ENCODE assay signal across 8 cellular contexts in the genomic region with DNA sequence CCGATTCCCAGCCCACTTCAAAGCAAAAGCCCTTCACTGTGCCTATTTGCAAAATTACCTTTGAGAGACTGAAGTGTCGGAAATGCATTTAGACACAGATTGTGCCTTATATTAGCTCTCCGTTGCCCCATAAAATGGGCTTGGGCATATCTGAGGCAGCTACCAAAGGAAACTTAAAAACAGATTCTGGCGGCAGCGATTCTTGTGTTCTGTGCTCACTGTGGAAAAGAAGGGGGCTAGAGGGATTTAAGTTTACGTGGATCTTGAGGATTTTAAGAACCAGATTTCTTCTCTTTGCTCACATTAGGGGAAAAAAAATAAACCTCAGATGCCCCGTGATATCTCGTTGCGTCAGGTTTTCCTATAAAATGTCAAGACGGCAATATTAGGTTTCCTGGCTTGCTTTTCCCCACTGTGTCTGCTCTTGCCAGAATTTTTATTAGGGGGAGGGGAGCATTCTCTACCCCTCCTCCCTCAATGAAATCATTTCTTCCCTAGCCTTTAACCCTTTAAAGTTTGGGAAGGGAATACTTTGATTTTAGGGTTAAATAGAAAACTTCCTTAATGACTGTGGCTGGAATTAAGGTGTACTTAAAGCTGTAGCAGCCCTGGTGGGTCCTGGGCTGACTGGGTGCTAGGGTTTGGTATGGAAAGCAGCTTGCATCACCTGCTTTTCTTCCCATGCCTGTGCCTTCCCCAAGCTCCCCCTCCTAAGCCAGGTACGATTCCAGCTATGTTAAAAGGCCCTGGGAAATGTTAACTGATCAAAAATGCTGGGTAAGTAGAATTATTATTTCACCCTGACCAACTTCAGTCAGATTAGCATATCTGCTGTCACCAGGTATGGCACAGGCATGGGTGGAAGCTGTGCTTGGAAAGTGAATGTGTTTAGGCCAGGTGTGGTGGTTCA.
DNase-seq lines count a peak whose midpoint lies in the region; ATAC-seq and TF ChIP-seq lines count a peak whose summit lies in the region.

No MANE protein-coding gene starts in this region.

- TF ChIP-seq CTCF in SK-N-SH (IDR thresholded peaks at IDR 0.05) (no peak), lower lobe of right lung (IDR thresholded peaks at IDR 0.05) (no peak)

- no peak overlapping the region for H3K4me3 Mint-ChIP-seq in stimulated activated naive B cell treated with anti-CD40 and anti-IgM and Interleukin-4, amounts not matched to agents 10 μg/mL and 1 μg/mL and 100 μg/mL, for 72 hours

- H3K9ac ChIP-seq in SK-N-SH (no peak overlapping the region), adipocyte (ENCODE audit: low read length) (peak overlapping the region; percentile 69)

- peak overlapping the region; percentile 43; the same call in 1 of the 2 replicates for H3K4me2 ChIP-seq in SK-N-SH

- no peak for TF ChIP-seq EP300 in SK-N-SH (IDR thresholded peaks at IDR 0.05; ENCODE audit: borderline replicate concordance in 1 of 2, low read depth in 1 of 2, low read length in 1 of 2)

- H3K36me3 Mint-ChIP-seq in stimulated activated naive B cell treated with anti-CD40 and anti-IgM and Interleukin-4, amounts not matched to agents 10 μg/mL and 1 μg/mL and 100 μg/mL, for 72 hours: peaks cover 8 to 16% of the 10 kb centered on the region in 2 donors

- POLR2A ChIA-PET in SK-N-SH (lab: Yijun Ruan, JAX): no interaction called here

- no peak for TF ChIP-seq RAD21 in SK-N-SH (IDR thresholded peaks at IDR 0.05; ENCODE audit: low read length)

- H4K20me1 ChIP-seq in SK-N-SH (ENCODE audit: insufficient read depth): no peaks in the 10 kb centered on the region

- no peaks in the 10 kb centered on the region for H3K9me2 ChIP-seq in SK-N-SH

- no peaks in the 10 kb centered on the region for H3K9me3 Mint-ChIP-seq in stimulated activated naive B cell treated with anti-CD40 and anti-IgM and Interleukin-4, amounts not matched to agents 10 μg/mL and 1 μg/mL and 100 μg/mL, for 72 hours

- no peaks in the 10 kb centered on the region for H3K27me3 Mint-ChIP-seq in stimulated activated naive B cell treated with anti-CD40 and anti-IgM and Interleukin-4, amounts not matched to agents 10 μg/mL and 1 μg/mL and 100 μg/mL, for 72 hours

- intact Hi-C loops in lower lobe of right lung (cut with DNase I): no loop called here

- no peak overlapping the region for H2AFZ ChIP-seq in SK-N-SH (ENCODE audit: low read depth)

- CTCF ChIA-PET in SK-N-SH (lab: Yijun Ruan, JAX): interaction anchor here (1.1 to 1.2 kb wide), 2 partner anchors 185 to 193 kb away, joined by 3 to 5 read pairs; no protein-coding TSS in a partner anchor

- DNase-seq in SK-N-SH (no peak), adipocyte (ENCODE audit: low read depth) (no peak), lower lobe of right lung (no peak), pons (ENCODE audit: low spot score) (no peak), glomerular visceral epithelial cell (ENCODE audit: extremely low spot score) (no peak)
- no peak for DNase-seq in stimulated activated naive B cell treated with anti-CD40 and anti-IgM and Interleukin-4, amounts not matched to agents 10 μg/mL and 1 μg/mL and 100 μg/mL, for 72 hours

- no peaks in the 10 kb centered on the region for H3K36me3 ChIP-seq in SK-N-SH (replicated peaks in 1 of 2; ENCODE audit: control insufficient read depth in 1 of 2, insufficient read depth in 2 of 2, low read length in 1 of 2)
- H3K36me3 ChIP-seq in adipocyte (ENCODE audit: control insufficient read depth, insufficient read depth, low read length, severe bottlenecking): no peaks in the 10 kb centered on the region
- no peaks in the 10 kb centered on the region for H3K36me3 ChIP-seq in lower lobe of right lung

- H3K4me3 ChIP-seq in SK-N-SH (ENCODE audit: low read depth in 2 of 2, low read length in 1 of 2): no peak overlapping the region
- peak overlapping the region; percentile 54 for H3K4me3 ChIP-seq in adipocyte (ENCODE audit: low read length)
- H3K4me3 ChIP-seq in lower lobe of right lung: peak overlapping the region; percentile 0

- peak overlapping the region; percentile 81 for H3K27ac Mint-ChIP-seq in stimulated activated naive B cell treated with anti-CD40 and anti-IgM and Interleukin-4, amounts not matched to agents 10 μg/mL and 1 μg/mL and 100 μg/mL, for 72 hours

- H3K4me1 ChIP-seq in SK-N-SH (ENCODE audit: control insufficient read depth in 1 of 2, insufficient read depth in 2 of 2, low read depth in 1 of 2, low read length in 1 of 2): peaks cover 20 to 50% of the 10 kb centered on the region in 2 experiments
- peaks cover 81% of the 10 kb centered on the region for H3K4me1 ChIP-seq in adipocyte (ENCODE audit: control insufficient read depth, insufficient read depth, low read length)
- peaks cover 84% of the 10 kb centered on the region for H3K4me1 ChIP-seq in lower lobe of right lung

- H3K27me3 ChIP-seq in SK-N-SH (ENCODE audit: insufficient read depth) (no peaks in the 10 kb centered on the region), adipocyte (replicated peaks; ENCODE audit: control insufficient read depth, insufficient read depth, low read length) (no peaks in the 10 kb centered on the region), lower lobe of right lung (ENCODE audit: low read depth) (no peaks in the 10 kb centered on the region)

- peaks cover 67 to 99% of the 10 kb centered on the region in 2 donors for H3K4me1 Mint-ChIP-seq in stimulated activated naive B cell treated with anti-CD40 and anti-IgM and Interleukin-4, amounts not matched to agents 10 μg/mL and 1 μg/mL and 100 μg/mL, for 72 hours

- WGBS in SK-N-SH (ENCODE audit: low lambda C conversion rate): 86% methylated on average over 11 of the region's 11 CpGs

- no peak for ATAC-seq in SK-N-SH treated with all-trans-retinoic acid at 6 μM for 48 hours
- ATAC-seq in lower lobe of right lung: peak in 1 of 2 donors; percentile 36
- no peak for ATAC-seq in stimulated activated naive B cell treated with anti-CD40 and anti-IgM and Interleukin-4, amounts not matched to agents 10 μg/mL and 1 μg/mL and 100 μg/mL, for 72 hours (replicated peaks)
- ATAC-seq in GM21737 (IDR thresholded peaks at IDR 0.05; ENCODE audit: unreplicated experiment): no peak

- peaks cover 94% of the 10 kb centered on the region for H3K79me2 ChIP-seq in SK-N-SH (ENCODE audit: insufficient read depth)

- peaks cover 21% of the 10 kb centered on the region for H3F3A ChIP-seq in SK-N-SH (replicated peaks; ENCODE audit: insufficient read depth)

- H3K27ac ChIP-seq in SK-N-SH (ENCODE audit: low read depth in 2 of 2, low read length in 1 of 2) (peak overlapping the region in 1 of 2 experiments; percentile 35; a peak in 1 of 4 replicates), lower lobe of right lung (peak overlapping the region; percentile 60)

- H3K9me3 ChIP-seq in SK-N-SH (no peaks in the 10 kb centered on the region), adipocyte (ENCODE audit: control insufficient read depth, low read length) (no peaks in the 10 kb centered on the region), lower lobe of right lung (no peaks in the 10 kb centered on the region)

TF ChIP-seq in SK-N-SH, 30 proteins besides CTCF, POLR2A, EP300 and RAD21 (continues in another document):
- TF ChIP-seq RFX5 (IDR thresholded peaks at IDR 0.05; ENCODE audit: low read length) (no peak), MXI1 (IDR thresholded peaks at IDR 0.05; ENCODE audit: low read depth, low read length) (no peak), CHD2 (IDR thresholded peaks at IDR 0.05; ENCODE audit: low read length, partially characterized antibody) (no peak), RCOR1 (IDR thresholded peaks at IDR 0.05; ENCODE audit: low read length) (no peak), PBX3 (IDR thresholded peaks at IDR 0.05) (no peak), USF1 (IDR thresholded peaks at IDR 0.05; ENCODE audit: borderline replicate concordance, low read depth) (no peak), POLR2AphosphoS5 (IDR thresholded peaks at IDR 0.05; ENCODE audit: low read depth, low read length) (no peak)

TF ChIP-seq in SK-N-SH treated with all-trans-retinoic acid at 6 μM for 48 hours, 23 proteins besides CTCF, POLR2A, EP300 and RAD21:
- no peak for TF ChIP-seq RARB (CRISPR knock-in tag; IDR thresholded peaks at IDR 0.05)
- TF ChIP-seq ESRRG (CRISPR knock-in tag; IDR thresholded peaks at IDR 0.05): no peak

Comparison
In these comparisons a context has a peak if more than half of its experiments do, and no peak if none do; other contexts are left out.
1. H3K4me3 ChIP-seq: peak in adipocyte (single experiment) and lower lobe of right lung (single experiment); none in SK-N-SH (0 of 2).